Comparison of ENCODE assay signal across 8 cellular contexts in genomic region chr20:63009988-63010769, GRCh38. TPM values are rescaled to one million over a fixed set of nuclear protein-coding genes. Genes with fewer than 3 reads are reported as not detected.
DNase-seq lines count a peak whose midpoint lies in the region; ATAC-seq and TF ChIP-seq lines count a peak whose summit lies in the region.

No MANE protein-coding gene starts in this region.

- H2AFZ ChIP-seq in H9 (ENCODE audit: low read length) (no peak overlapping the region), smooth muscle cell (ENCODE audit: low read depth) (no peak overlapping the region)

- H3K23ac ChIP-seq in H9 (ENCODE audit: insufficient read length, low read depth, low read length), result no peak overlapping the region

- DNase-seq in activated CD4-positive, alpha-beta T cell treated with anti-CD3 and anti-CD28 coated beads, Interleukin-2, amount 50 U/mL, for 24 hours (ENCODE audit: low read depth in 1 of 2, low spot score in 1 of 2), result peak; percentile 35 to 54
- DNase-seq in germinal center (ENCODE audit: low spot score), result peak; percentile 72
- peak; percentile 46 for DNase-seq in stimulated activated CD8-positive, alpha-beta memory T cell treated with anti-CD3 and anti-CD28 coated beads, Interleukin-7, amount 100 ng/mL, for 24 hours (ENCODE audit: low read depth)
- DNase-seq in H9, result no peak
- DNase-seq in smooth muscle cell (lab: John Stamatoyannopoulos, UW; ENCODE audit: unreplicated experiment), result no peak

- H3K9ac ChIP-seq in ES-I3 (ENCODE audit: low read depth, low read length), result peak overlapping the region; percentile 37; the same call in 1 of the 2 replicates
- H3K9ac ChIP-seq in H9 (ENCODE audit: extremely low read depth, insufficient read length, low read length), result no peak overlapping the region
- no peak overlapping the region for H3K9ac ChIP-seq in smooth muscle cell (ENCODE audit: low read depth)

- H3K79me1 ChIP-seq in H9 (ENCODE audit: insufficient read depth, low read depth, low read length, poor library complexity, severe bottlenecking), result no peaks in the 10 kb centered on the region

- H2BK15ac ChIP-seq in H9 (ENCODE audit: low read depth, low read length), result no peak overlapping the region

- H3K27me3 Mint-ChIP-seq in H9 (ENCODE audit: low read depth), result peaks cover 88% of the 10 kb centered on the region

- H3K56ac ChIP-seq in H9 (ENCODE audit: insufficient read length, low read depth, low read length), result no peak overlapping the region

- H4K5ac ChIP-seq in H9 (ENCODE audit: insufficient read length, low read depth, low read length), result no peak overlapping the region

- H4K20me1 ChIP-seq in H9 (ENCODE audit: control insufficient read depth, insufficient read depth, insufficient read length), result no peaks in the 10 kb centered on the region
- H4K20me1 ChIP-seq in smooth muscle cell (ENCODE audit: low read depth), result no peaks in the 10 kb centered on the region

- no peak overlapping the region for H2BK12ac ChIP-seq in H9 (ENCODE audit: insufficient read length, low read depth, low read length)

- no peak overlapping the region; a peak in 1 of 7 replicates for H3K27ac Mint-ChIP-seq in H9

- no peak overlapping the region for H4K8ac ChIP-seq in H9 (replicated peaks; ENCODE audit: insufficient read length, low read depth, low read length)

- H3K4me1 ChIP-seq in ES-I3 (ENCODE audit: insufficient read depth, low read length), result peaks cover 7% of the 10 kb centered on the region; the same call in 1 of the 2 replicates
- no peaks in the 10 kb centered on the region; the same call in 1 of the 2 replicates for H3K4me1 ChIP-seq in H9 (ENCODE audit: insufficient read depth, low read length)
- H3K4me1 ChIP-seq in smooth muscle cell (ENCODE audit: low read depth), result peaks cover 5% of the 10 kb centered on the region

- H3K18ac ChIP-seq in H9 (ENCODE audit: insufficient read length, low read depth, low read length), result no peak overlapping the region

- no peak overlapping the region for H2AK5ac ChIP-seq in H9 (ENCODE audit: insufficient read length, low read length)

- H3K4me1 Mint-ChIP-seq in H9, result peaks cover 22 to 30% of the 10 kb centered on the region in 2 experiments

- H3K27me3 ChIP-seq in H9 (ENCODE audit: insufficient read depth, low read length), result peaks cover 38% of the 10 kb centered on the region
- peaks cover 53% of the 10 kb centered on the region for H3K27me3 ChIP-seq in smooth muscle cell (ENCODE audit: low read depth)

- TF ChIP-seq CTCF in H9 (conservative IDR thresholded peaks at IDR 0.05), result no peak
- no peak for TF ChIP-seq CTCF in smooth muscle cell (IDR thresholded peaks at IDR 0.05; ENCODE audit: borderline replicate concordance, insufficient read depth, poor library complexity, severe bottlenecking)

- WGBS in H9 (ENCODE audit: extremely low coverage, insufficient read length, low lambda C conversion rate), result no CpG with 5 or more reads among the region's 30 CpGs
- 77% methylated on average over 30 of the region's 30 CpGs for WGBS in smooth muscle cell (ENCODE audit: low lambda C conversion rate)

- H3T11ph ChIP-seq in H9 (ENCODE audit: low read length), result no peak overlapping the region

- peaks cover 16% of the 10 kb centered on the region for H3K23me2 ChIP-seq in H9 (ENCODE audit: insufficient read length, low read depth, low read length, poor library complexity, severe bottlenecking)

- peak overlapping the region; percentile 90 for H3K27ac ChIP-seq in KOPT-K1 (ENCODE audit: low read depth, low read length, poor library complexity, severe bottlenecking)
- H3K27ac ChIP-seq in H9 (ENCODE audit: insufficient read length, low read depth, low read length), result no peak overlapping the region
- no peak overlapping the region for H3K27ac ChIP-seq in smooth muscle cell (ENCODE audit: low read depth)

- H3K4ac ChIP-seq in H9 (ENCODE audit: low read depth, low read length), result no peak overlapping the region

- peak; percentile 52 for ATAC-seq in GM21515 (IDR thresholded peaks at IDR 0.05; ENCODE audit: unreplicated experiment)

- H3K36me3 Mint-ChIP-seq in H9 (ENCODE audit: insufficient read depth in 1 of 3, low read depth in 3 of 3), result peaks cover 10 to 23% (median 13%) of the 10 kb centered on the region in 3 experiments

- H2BK5ac ChIP-seq in H9 (ENCODE audit: insufficient read length, low read length), result no peak overlapping the region

- no peak overlapping the region for H3K14ac ChIP-seq in H9 (ENCODE audit: insufficient read depth, low read length)

- H4K91ac ChIP-seq in H9 (ENCODE audit: insufficient read length, low read depth, low read length), result no peak overlapping the region

- H2BK20ac ChIP-seq in H9 (ENCODE audit: low read depth, low read length, poor library complexity, severe bottlenecking), result no peak overlapping the region

- H2BK120ac ChIP-seq in H9 (ENCODE audit: low read depth, low read length, poor library complexity, severe bottlenecking), result no peak overlapping the region

- H3K4me2 ChIP-seq in H9 (ENCODE audit: insufficient read depth, insufficient read length, low read length), result no peak overlapping the region
- no peak overlapping the region for H3K4me2 ChIP-seq in smooth muscle cell

- no peak overlapping the region for H3K4me3 ChIP-seq in smooth muscle cell

- H3K36me3 ChIP-seq in ES-I3 (ENCODE audit: insufficient read depth, low read length) (no peaks in the 10 kb centered on the region), KOPT-K1 (ENCODE audit: insufficient read depth, low read length) (0 out of 2 replicates have a peak, but pooled peaks cover 4% of the 10 kb centered on the region), smooth muscle cell (ENCODE audit: low read depth) (no peaks in the 10 kb centered on the region)

- peaks cover 6% of the 10 kb centered on the region; the same call in 1 of the 2 replicates for H3K9me3 ChIP-seq in ES-I3 (ENCODE audit: control insufficient read depth, insufficient read depth, low read length)
- peaks cover 16% of the 10 kb centered on the region for H3K9me3 ChIP-seq in KOPT-K1 (ENCODE audit: insufficient read depth, low read length, poor library complexity, severe bottlenecking)
- no peaks in the 10 kb centered on the region for H3K9me3 ChIP-seq in H9 (ENCODE audit: control insufficient read depth, low read depth, low read length)
- H3K9me3 ChIP-seq in smooth muscle cell (replicated peaks; ENCODE audit: low read depth), result no peaks in the 10 kb centered on the region

- H3K9me3 Mint-ChIP-seq in H9, result peaks cover 23 to 25% of the 10 kb centered on the region in 2 experiments

- no peaks in the 10 kb centered on the region for H3F3A ChIP-seq in smooth muscle cell (ENCODE audit: low read depth)

- H3K4me3 Mint-ChIP-seq in H9, result peak overlapping the region in 1 of 2 experiments; percentile 16; a peak in 2 of 5 replicates

- no peaks in the 10 kb centered on the region for H3K79me2 ChIP-seq in H9 (ENCODE audit: insufficient read depth, low read length)
- H3K79me2 ChIP-seq in smooth muscle cell (ENCODE audit: low read depth), result no peaks in the 10 kb centered on the region

RNA-seq across cellular contexts. Expression of gene BHLHE23, which starts 3.4 kb away (rescaled TPM):
- total RNA-seq in H9 (2021) (0.22 and 0.35 TPM in 2 replicates), smooth muscle cell (not detected in 2 replicates)
- not detected in 2 replicates for polyA plus RNA-seq in smooth muscle cell

RNA-seq across cellular contexts. Expression of gene SLC17A9, which starts 57.7 kb away (rescaled TPM):
- total RNA-seq in H9 (2021), result 19.9 and 20.9 TPM in 2 replicates
- total RNA-seq in smooth muscle cell, result 32.4 and 32.5 TPM in 2 replicates
- polyA plus RNA-seq in smooth muscle cell, result 92.5 and 96.7 TPM in 2 replicates

Comparison
In these comparisons a context has a peak if more than half of its experiments do, and no peak if none do; other contexts are left out.
1. DNase-seq: peak in activated CD4-positive, alpha-beta T cell treated with anti-CD3 and anti-CD28 coated beads, Interleukin-2, amount 50 U/mL, for 24 hours (2 of 2), germinal center (single experiment) and stimulated activated CD8-positive, alpha-beta memory T cell treated with anti-CD3 and anti-CD28 coated beads, Interleukin-7, amount 100 ng/mL, for 24 hours (single experiment); none in H9 (single experiment) and smooth muscle cell (single experiment).